In genomic region chr6:145736854-145737181, GRCh38 we compare ENCODE assay signal across 10 cellular contexts. TPM values are rescaled to one million over a fixed set of nuclear protein-coding genes. Genes with fewer than 3 reads are reported as not detected.
DNase-seq lines count a peak whose midpoint lies in the region; ATAC-seq and TF ChIP-seq lines count a peak whose summit lies in the region.
"Had no signal": no experiment of that assay in that cellular context is flagged by ENCODE, and none has a peak within 500 bp of the region (broad histone marks: within the 10 kb centered on the region; RNA-seq: fewer than 3 reads in every experiment).

No MANE protein-coding gene starts in this region.

- H3K27me3 ChIP-seq in BLaER1 treated with 17β-estradiol and CSF1 and Interleukin-3, amounts not matched to agents 10 nM and 100 nM = no peaks in the 10 kb centered on the region

- H3K4me1 ChIP-seq in BLaER1 treated with 17β-estradiol and CSF1 and Interleukin-3, amounts not matched to agents 10 nM and 100 nM = peaks cover 10 to 30% (median 20%) of the 10 kb centered on the region in 10 experiments; a peak in 19 of 20 replicates
- H3K4me1 ChIP-seq: prostate gland had no signal

- H3K4me1 Mint-ChIP-seq in osteocyte (ENCODE audit: unreplicated experiment) (peaks cover 20% of the 10 kb centered on the region), Calu3 (ENCODE audit: low read depth, unreplicated experiment) (no peaks in the 10 kb centered on the region)

- H3K4me3 Mint-ChIP-seq in osteocyte (ENCODE audit: unreplicated experiment) = no peak overlapping the region
- no peak overlapping the region for H3K4me3 Mint-ChIP-seq in Calu3 (ENCODE audit: low read depth, unreplicated experiment)

- H3K27ac ChIP-seq in BLaER1 treated with 17β-estradiol and CSF1 and Interleukin-3, amounts not matched to agents 10 nM and 100 nM = peak overlapping the region in 7 of 11 experiments; percentile 97 to 100 (median 99); a peak in 8 of 22 replicates

- no TSS peak for BruUV-seq in Calu3 (replicated peaks; lab: Mats Ljungman, UMichigan)

- H4K20me1 ChIP-seq in BLaER1 treated with 17β-estradiol and CSF1 and Interleukin-3, amounts not matched to agents 10 nM and 100 nM = no peaks in the 10 kb centered on the region

- H3K4me3 ChIP-seq in BLaER1 treated with 17β-estradiol and CSF1 and Interleukin-3, amounts not matched to agents 10 nM and 100 nM = no peak overlapping the region
- H3K4me3 ChIP-seq in epithelial cell of proximal tubule (ENCODE audit: low read depth, low read length) = peak overlapping the region; percentile 77

- H3K27me3 Mint-ChIP-seq in osteocyte (ENCODE audit: unreplicated experiment) (no peaks in the 10 kb centered on the region), Calu3 (ENCODE audit: unreplicated experiment) (no peaks in the 10 kb centered on the region)

- DNase-seq in OCI-M1 (lab: John Stamatoyannopoulos, UW) (peak; percentile 52), epithelial cell of proximal tubule (ENCODE audit: low read depth) (no peak), osteocyte (ENCODE audit: extremely low spot score, unreplicated experiment) (no peak), Calu3 (no peak)
- DNase-seq in activated effector memory CD4-positive, alpha-beta T cell treated with Interleukin-2 at 50 U/mL for 16 hours = no peak
- DNase-seq: T1000 had no signal

- H3K9me3 ChIP-seq in BLaER1 treated with 17β-estradiol and CSF1 and Interleukin-3, amounts not matched to agents 10 nM and 100 nM (replicated peaks in 1 of 11) = peaks cover 0 to 12% (median 8%) of the 10 kb centered on the region in 11 experiments; a peak in 16 of 22 replicates
- H3K9me3 ChIP-seq: prostate gland had no signal

- ATAC-seq in GM18502 (IDR thresholded peaks at IDR 0.05; ENCODE audit: poor library complexity, unreplicated experiment) = no peak
- no peak for ATAC-seq in HG03095 (IDR thresholded peaks at IDR 0.05; ENCODE audit: unreplicated experiment)

- TF ChIP-seq CTCF in epithelial cell of proximal tubule (conservative IDR thresholded peaks at IDR 0.05; ENCODE audit: low read depth, low read length) = no peak
- TF ChIP-seq CTCF in osteocyte (IDR thresholded peaks at IDR 0.05) = no peak
- TF ChIP-seq CTCF in Calu3 (IDR thresholded peaks at IDR 0.05; ENCODE audit: unreplicated experiment) = no peak

- H3K9me3 Mint-ChIP-seq in osteocyte (ENCODE audit: unreplicated experiment) (no peaks in the 10 kb centered on the region), Calu3 (ENCODE audit: low read depth, unreplicated experiment) (no peaks in the 10 kb centered on the region)

- H3K36me3 Mint-ChIP-seq in osteocyte (ENCODE audit: unreplicated experiment) = no peaks in the 10 kb centered on the region
- peaks cover 15% of the 10 kb centered on the region for H3K36me3 Mint-ChIP-seq in Calu3 (ENCODE audit: insufficient read depth, unreplicated experiment)

- intact Hi-C loops in Calu3 (cut with micrococcal nuclease; ENCODE audit: unreplicated experiment) = loop anchor here (10.0 kb wide), 1 partner anchor 148 kb away; no protein-coding TSS in a partner anchor

- H3K27ac Mint-ChIP-seq in osteocyte (ENCODE audit: unreplicated experiment) (peak overlapping the region; percentile 100), Calu3 (ENCODE audit: unreplicated experiment) (no peak overlapping the region)

- CTCF ChIA-PET in Calu3 (lab: Charles Lee) = no interaction called here

- H3K36me3 ChIP-seq in BLaER1 treated with 17β-estradiol and CSF1 and Interleukin-3, amounts not matched to agents 10 nM and 100 nM = no peaks in the 10 kb centered on the region; a peak in 1 of 22 replicates
- H3K36me3 ChIP-seq: prostate gland had no signal

- H3K9ac ChIP-seq in BLaER1 treated with 17β-estradiol and CSF1 and Interleukin-3, amounts not matched to agents 10 nM and 100 nM = no peak overlapping the region

- H3K4me2 ChIP-seq in BLaER1 treated with 17β-estradiol and CSF1 and Interleukin-3, amounts not matched to agents 10 nM and 100 nM = peak overlapping the region; percentile 12 to 95 (median 88); a peak in 17 of 22 replicates

RNA-seq across cellular contexts. Expression of gene EPM2A, which starts 1.5 kb away (rescaled TPM):
- total RNA-seq in epithelial cell of proximal tubule (3.0 and 6.2 TPM in 2 replicates), osteocyte (13.6 and 17.6 TPM in 2 replicates), Calu3 (2022) (2.5 and 2.7 TPM in 2 replicates)
